28 cellular contexts compared by ENCODE assay signal in genomic region chr17:80286638-80286960, GRCh38.
"Had no signal": no experiment of that assay in that cellular context is flagged by ENCODE, and none has a peak within 500 bp of the region (broad histone marks: within the 10 kb centered on the region; RNA-seq: fewer than 3 reads in every experiment).

No MANE protein-coding gene starts in this region.

- H3K27me3 Mint-ChIP-seq: activated CD4-positive, alpha-beta memory T cell treated with anti-CD3 and anti-CD28 coated beads for 36 hours; activated naive CD8-positive, alpha-beta T cell; stimulated activated naive B cell treated with anti-CD40 and anti-IgM and Interleukin-4, amounts not matched to agents 10 μg/mL and 1 μg/mL and 100 μg/mL, for 72 hours; T-helper 17 cell had no signal

- H3K9me3 Mint-ChIP-seq: activated CD4-positive, alpha-beta memory T cell treated with anti-CD3 and anti-CD28 coated beads for 36 hours; activated T-cell treated with anti-CD3 and anti-CD28 coated beads, Interleukin-2, amount 50 U/mL, for 72 hours; stimulated activated naive B cell treated with anti-CD40 and anti-IgM and Interleukin-4, amounts not matched to agents 10 μg/mL and 1 μg/mL and 100 μg/mL, for 72 hours had no signal

- H3K9me3 ChIP-seq: esophagus squamous epithelium, heart right ventricle, left lung, mucosa of descending colon, right atrium auricular region, tibial nerve had no signal

- H3K27ac Mint-ChIP-seq: stimulated activated naive B cell treated with anti-CD40 and anti-IgM and Interleukin-4, amounts not matched to agents 10 μg/mL and 1 μg/mL and 100 μg/mL, for 72 hours had no signal

- DNase-seq: activated CD4-positive, alpha-beta memory T cell treated with anti-CD3 and anti-CD28 coated beads for 36 hours; activated CD4-positive, alpha-beta T cell treated with anti-CD3 and anti-CD28 coated beads for 48 hours; activated effector memory CD4-positive, alpha-beta T cell treated with Interleukin-2 at 50 U/mL for 16 hours; activated naive CD4-positive, alpha-beta T cell treated with Interleukin-2 at 50 U/mL for 16 hours; activated T-cell treated with anti-CD3 and anti-CD28 coated beads, Interleukin-2, amount 50 U/mL, for 72 hours; anterior cingulate cortex; dermis blood vessel endothelial cell; effector CD4-positive, alpha-beta T cell; esophagus squamous epithelium; foreskin melanocyte; heart right ventricle; nucleus accumbens; stimulated activated CD4-positive, alpha-beta T cell treated with anti-CD3 and anti-CD28 coated beads, Interleukin-1b, Interleukin-23, amount 100 ng/mL, for 48 hours; stimulated activated CD4-positive, alpha-beta T cell treated with anti-CD3 and anti-CD28 coated beads, Interleukin-4, amount 100 ng/mL, for 4 hours; stimulated activated CD8-positive, alpha-beta memory T cell treated with anti-CD3 and anti-CD28 coated beads, Interleukin-4, amount 100 ng/mL, for 48 hours; stimulated activated naive B cell treated with anti-CD40 and anti-IgM and Interleukin-4, amounts not matched to agents 10 μg/mL and 1 μg/mL and 100 μg/mL, for 72 hours; T-helper 17 cell; T1000; WERI-Rb-1 had no signal

- H3K4me1 ChIP-seq: esophagus squamous epithelium, right atrium auricular region had no signal

- H3K4me3 ChIP-seq: esophagus squamous epithelium, heart right ventricle, left lung, mucosa of descending colon, right atrium auricular region, smooth muscle cell, tibial nerve had no signal

- ATAC-seq: activated CD4-positive, CD25-positive, alpha-beta regulatory T cell treated with anti-CD3 and anti-CD28 coated beads, Interleukin-2, amount 50 U/mL, for 24 hours; activated T-cell treated with anti-CD3 and anti-CD28 coated beads, Interleukin-2, amount 50 U/mL, for 72 hours; heart right ventricle; left lung; mucosa of descending colon; stimulated activated naive B cell treated with anti-CD40 and anti-IgM and Interleukin-4, amounts not matched to agents 10 μg/mL and 1 μg/mL and 100 μg/mL, for 72 hours; T-helper 17 cell had no signal

- H3K27me3 ChIP-seq: esophagus squamous epithelium, heart right ventricle, left lung, right atrium auricular region, tibial nerve had no signal

- H3K4me3 Mint-ChIP-seq: activated CD4-positive, alpha-beta memory T cell treated with anti-CD3 and anti-CD28 coated beads for 36 hours; activated naive CD8-positive, alpha-beta T cell; activated T-cell treated with anti-CD3 and anti-CD28 coated beads, Interleukin-2, amount 50 U/mL, for 72 hours; stimulated activated naive B cell treated with anti-CD40 and anti-IgM and Interleukin-4, amounts not matched to agents 10 μg/mL and 1 μg/mL and 100 μg/mL, for 72 hours; T-helper 17 cell had no signal

- H3K27ac ChIP-seq: epithelial cell of prostate, esophagus squamous epithelium, heart right ventricle, parathyroid adenoma, right atrium auricular region, tibial nerve, WERI-Rb-1 had no signal
